ENCODE assay signal across 11 cellular contexts in the genomic region with DNA sequence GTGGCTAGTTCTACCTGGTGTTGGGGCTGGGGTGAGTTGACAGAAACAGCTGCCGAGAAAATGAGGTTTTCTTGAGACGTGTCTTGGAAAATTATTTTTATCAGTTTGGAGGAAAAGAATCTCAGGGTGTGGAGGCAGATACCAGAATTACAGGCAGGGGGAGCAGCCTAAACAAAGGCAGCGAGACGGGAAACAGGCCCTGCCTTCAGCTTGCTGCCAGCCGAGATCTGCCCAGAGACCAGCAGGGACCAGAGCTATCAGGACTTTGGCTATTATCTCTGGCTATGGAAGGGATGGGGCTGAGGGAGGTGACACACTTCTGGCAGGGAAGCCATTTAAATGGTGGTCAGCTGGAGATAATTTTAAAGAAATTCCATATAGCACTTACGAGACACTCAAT. TPM values are rescaled to one million over a fixed set of nuclear protein-coding genes. Genes with fewer than 3 reads are reported as not detected.
DNase-seq lines count a peak whose midpoint lies in the region; ATAC-seq, FAIRE-seq and TF ChIP-seq lines count a peak whose summit lies in the region.
"Had no signal": no experiment of that assay in that cellular context is flagged by ENCODE, and none has a peak within 500 bp of the region (broad histone marks: within the 10 kb centered on the region; RNA-seq: fewer than 3 reads in every experiment).

No MANE protein-coding gene starts in this region.

- 17 to 39% (median 39%) methylated on average over 6 of the region's 6 CpGs for WGBS in small intestine, 3 donors

- H3K79me2 ChIP-seq in GM23338 (replicated peaks; ENCODE audit: insufficient read depth): no peaks in the 10 kb centered on the region

- H3K9me2 ChIP-seq in GM23338 (ENCODE audit: insufficient read depth): no peaks in the 10 kb centered on the region

- DNase-seq in AG10803 (ENCODE audit: low read depth): no peak
- DNase-seq in GM23338 (ENCODE audit: low spot score): peak; percentile 73
- peak; percentile 26 for DNase-seq in WERI-Rb-1
- DNase-seq in islet precursor cell: peak; percentile 74
- DNase-seq in medulla oblongata (ENCODE audit: extremely low spot score): no peak
- no peak for DNase-seq in NCI-H69 (lab: John Stamatoyannopoulos, UW)
- no peak for DNase-seq in left ventricle myocardium superior
- DNase-seq in small intestine: no peak
- DNase-seq: activated effector memory CD4-positive, alpha-beta T cell treated with anti-CD3 and anti-CD28 coated beads, Interleukin-2, amount 50 U/mL, for 16 hours; NCI-H1436 treated with DMSO at 0.1 percent for 48 hours had no signal

- ATAC-seq in GM23338: peak; percentile 60
- no peak for ATAC-seq in left ventricle myocardium superior

- 0 out of 2 replicates have a peak overlapping the region, but pooled peaks have one; percentile 30 for H3K4me2 ChIP-seq in GM23338

- H3K9me3 Mint-ChIP-seq in GM23338: no peaks in the 10 kb centered on the region

- H3F3A ChIP-seq in GM23338 (replicated peaks; ENCODE audit: low read depth): peaks cover 24% of the 10 kb centered on the region

- H3K36me3 ChIP-seq in GM23338 (ENCODE audit: insufficient read depth) (no peaks in the 10 kb centered on the region), WERI-Rb-1 (no peaks in the 10 kb centered on the region), small intestine (ENCODE audit: control insufficient read depth in 2 of 2, insufficient read depth in 2 of 2, low read length in 2 of 2) (no peaks in the 10 kb centered on the region)
- H3K36me3 ChIP-seq: tibial nerve had no signal

- no peak overlapping the region for H3K27ac ChIP-seq in GM23338 (ENCODE audit: low read depth)
- no peak overlapping the region for H3K27ac ChIP-seq in WERI-Rb-1
- no peak overlapping the region for H3K27ac ChIP-seq in small intestine (ENCODE audit: low read depth in 1 of 2, low read length in 1 of 2)
- H3K27ac ChIP-seq: tibial nerve had no signal

- H4K20me1 ChIP-seq in GM23338 (replicated peaks; ENCODE audit: insufficient read depth): no peaks in the 10 kb centered on the region

- TF ChIP-seq CTCF in AG10803 (conservative IDR thresholded peaks at IDR 0.05; ENCODE audit: low read length) (0 out of 2 replicates have a peak, but pooled peaks have one; percentile 5), GM23338 (conservative IDR thresholded peaks at IDR 0.05; ENCODE audit: low read depth in 2 of 2) (peak; percentile 34 to 47; a peak in 3 of 4 replicates), WERI-Rb-1 (IDR thresholded peaks at IDR 0.05; ENCODE audit: low read depth, low read length) (peak; percentile 24; the same call in 1 of the 2 replicates)

- intact Hi-C loops in left ventricle myocardium superior (cut with micrococcal nuclease): no loop called here

- H3K27ac Mint-ChIP-seq in GM23338: peak overlapping the region; percentile 16; the same call in 1 of the 2 replicates

- no peaks in the 10 kb centered on the region for H3K27me3 ChIP-seq in GM23338 (ENCODE audit: insufficient read depth)
- no peaks in the 10 kb centered on the region for H3K27me3 ChIP-seq in WERI-Rb-1 (ENCODE audit: insufficient read depth, low read depth, severe bottlenecking)
- peaks cover 0 to 4% of the 10 kb centered on the region in 2 donors for H3K27me3 ChIP-seq in small intestine (ENCODE audit: control insufficient read depth in 2 of 2, insufficient read depth in 2 of 2, low read length in 2 of 2)

- no peaks in the 10 kb centered on the region for H3K9me3 ChIP-seq in WERI-Rb-1 (ENCODE audit: severe bottlenecking)
- H3K9me3 ChIP-seq in small intestine (ENCODE audit: control insufficient read depth, low read depth): no peaks in the 10 kb centered on the region
- H3K9me3 ChIP-seq: tibial nerve had no signal

- no peak overlapping the region; the same call in 1 of the 2 replicates for H2AFZ ChIP-seq in GM23338

- no peak for FAIRE-seq in small intestine (lab: Jason Lieb, UNC)

- peaks cover 14% of the 10 kb centered on the region for H3K27me3 Mint-ChIP-seq in GM23338 (ENCODE audit: insufficient read depth, low read depth, poor library complexity)

- H3K4me1 Mint-ChIP-seq in GM23338: peaks cover 55% of the 10 kb centered on the region

- no peaks in the 10 kb centered on the region; the same call in 1 of the 3 replicates for H3K36me3 Mint-ChIP-seq in GM23338 (ENCODE audit: low read depth)

- H3K4me1 ChIP-seq in GM23338 (ENCODE audit: insufficient read depth): peaks cover 39% of the 10 kb centered on the region
- peaks cover 0 to 6% of the 10 kb centered on the region in 2 donors for H3K4me1 ChIP-seq in small intestine (ENCODE audit: control insufficient read depth in 2 of 2, insufficient read depth in 1 of 2, low read depth in 1 of 2, low read length in 1 of 2)

- no peak overlapping the region for H3K4me3 ChIP-seq in AG10803 (ENCODE audit: low read length)
- no peak overlapping the region for H3K4me3 ChIP-seq in GM23338
- no peak overlapping the region for H3K4me3 ChIP-seq in WERI-Rb-1 (ENCODE audit: low read depth, low read length)
- no peak overlapping the region for H3K4me3 ChIP-seq in small intestine (ENCODE audit: low read depth in 1 of 2, low read length in 2 of 2)
- H3K4me3 ChIP-seq: tibial nerve had no signal

- H3K4me3 Mint-ChIP-seq in GM23338: no peak overlapping the region; the same call in 2 of the 3 replicates

TF ChIP-seq in GM23338, 12 proteins besides CTCF, POLR2A, EP300 and RAD21:
- no peak for TF ChIP-seq EZH2phosphoT487 (IDR thresholded peaks at IDR 0.05; ENCODE audit: unreplicated experiment)
- no peak for TF ChIP-seq ZNF331 (CRISPR knock-in tag; IDR thresholded peaks at IDR 0.05; ENCODE audit: low read depth)

RNA-seq across cellular contexts. Expression of gene SYNDIG1L, which starts 25.7 kb away (rescaled TPM):
- total RNA-seq in GM23338 (2014; rRNA removed; shearing (Covaris generic)): 1.6 and 2.1 TPM in 2 replicates
- polyA plus RNA-seq in GM23338 (2016; fragmentation: Nextera tagmentation; extraction: Ambion mirVana): 0.65 and 1.4 TPM in 2 replicates
- 0.22 TPM for total RNA-seq in left ventricle myocardium superior
- 1 to 10 TPM in 1 of 3 donors, not detected in 2; 3.0 TPM for polyA plus RNA-seq in small intestine
- total RNA-seq: tibial nerve had no signal

RNA-seq across cellular contexts. Expression of gene VRTN, which starts 52.1 kb away (rescaled TPM):
- 129 and 143 TPM in 2 replicates for total RNA-seq in GM23338 (2014; rRNA removed; shearing (Covaris generic))
- polyA plus RNA-seq in GM23338 (2016; fragmentation: Nextera tagmentation; extraction: Ambion mirVana): 63.9 and 68.5 TPM in 2 replicates
- total RNA-seq in left ventricle myocardium superior: not detected
- under 1 TPM in 1 of 3 donors, not detected in 2; 0.85 TPM for polyA plus RNA-seq in small intestine
- total RNA-seq: tibial nerve had no signal

Comparison
In these comparisons a context has a peak if more than half of its experiments do, and no peak if none do; other contexts are left out.
1. DNase-seq: peak in GM23338 (single experiment), WERI-Rb-1 (single experiment) and islet precursor cell (single experiment); none in AG10803 (single experiment), medulla oblongata (single experiment), NCI-H69 (single experiment), left ventricle myocardium superior (single experiment) and small intestine (single experiment).
2. RNA of gene VRTN, which starts 52.1 kb away (total RNA-seq): 129 to 143 TPM in GM23338; not detected in left ventricle myocardium superior (single experiment); every median in the first group is over 100 times any median in the second.
3. Peak in every context shown above with its lines, with median percentiles within 50 percentile points of each other: CTCF ChIP-seq.